Comparison of ENCODE assay signal across 23 cellular contexts in genomic region chr6:31035862-31036497, GRCh38. TPM values are rescaled to one million over a fixed set of nuclear protein-coding genes. Genes with fewer than 3 reads are reported as not detected.
"Had no signal": no experiment of that assay in that cellular context is flagged by ENCODE, and none has a peak within 500 bp of the region (broad histone marks: within the 10 kb centered on the region; RNA-seq: fewer than 3 reads in every experiment).

No MANE protein-coding gene starts in this region.

- H3K4me3 Mint-ChIP-seq: activated CD8-positive, alpha-beta T cell treated with anti-CD3 and anti-CD28 coated beads for 36 hours; activated naive CD8-positive, alpha-beta T cell treated with anti-CD3 and anti-CD28 coated beads for 36 hours; dendritic cell treated with granulocyte-macrophage colony-stimulating factor and Interleukin-4, amounts not matched to agents 40 ng/mL and 50 ng/mL, for 4 days; effector memory CD8-positive, alpha-beta T cell; nephron progenitor cell had no signal

- H3K4me1 ChIP-seq: ascending aorta, heart right ventricle had no signal

- H3K9me3 ChIP-seq: ascending aorta, heart right ventricle had no signal

- H3K27me3 ChIP-seq: ascending aorta had no signal

- H3K36me3 ChIP-seq: ascending aorta, heart right ventricle, WERI-Rb-1 had no signal

- H3K27ac Mint-ChIP-seq: activated CD8-positive, alpha-beta T cell treated with anti-CD3 and anti-CD28 coated beads for 36 hours; activated naive CD8-positive, alpha-beta T cell treated with anti-CD3 and anti-CD28 coated beads for 36 hours; activated T-cell treated with anti-CD3 and anti-CD28 coated beads, Interleukin-2, amount 50 U/mL, for 72 hours; dendritic cell treated with granulocyte-macrophage colony-stimulating factor and Interleukin-4, amounts not matched to agents 40 ng/mL and 50 ng/mL, for 4 days; effector memory CD8-positive, alpha-beta T cell; nephron progenitor cell had no signal

- H3K27ac ChIP-seq: ascending aorta, WERI-Rb-1 had no signal

- H3K4me1 Mint-ChIP-seq: activated naive CD8-positive, alpha-beta T cell treated with anti-CD3 and anti-CD28 coated beads for 36 hours had no signal

- H3K36me3 Mint-ChIP-seq: activated naive CD8-positive, alpha-beta T cell treated with anti-CD3 and anti-CD28 coated beads for 36 hours had no signal

- H3K27me3 Mint-ChIP-seq: activated naive CD8-positive, alpha-beta T cell treated with anti-CD3 and anti-CD28 coated beads for 36 hours had no signal

- ATAC-seq: activated CD8-positive, alpha-beta T cell treated with anti-CD3 and anti-CD28 coated beads for 36 hours; activated T-cell treated with anti-CD3 and anti-CD28 coated beads, Interleukin-2, amount 50 U/mL, for 72 hours; effector memory CD8-positive, alpha-beta T cell; left ventricle myocardium superior; stimulated activated naive CD8-positive, alpha-beta T cell treated with anti-CD3 and anti-CD28 coated beads, Interleukin-15, Interleukin-2, amounts not matched to agents 100 U/mL and 50 U/mL, for 24 hours had no signal

- H3K9me3 Mint-ChIP-seq: activated CD8-positive, alpha-beta T cell treated with anti-CD3 and anti-CD28 coated beads for 36 hours; activated naive CD8-positive, alpha-beta T cell treated with anti-CD3 and anti-CD28 coated beads for 36 hours; activated T-cell treated with anti-CD3 and anti-CD28 coated beads, Interleukin-2, amount 50 U/mL, for 72 hours; dendritic cell treated with granulocyte-macrophage colony-stimulating factor and Interleukin-4, amounts not matched to agents 40 ng/mL and 50 ng/mL, for 4 days; effector memory CD8-positive, alpha-beta T cell; nephron progenitor cell had no signal

- H3K4me3 ChIP-seq: ascending aorta, heart right ventricle had no signal

- DNase-seq: activated CD4-positive, alpha-beta T cell treated with anti-CD3 and anti-CD28 coated beads for 4 hours; activated CD8-positive, alpha-beta memory T cell treated with anti-CD3 and anti-CD28 coated beads, Interleukin-2, amount 50 U/mL, for 4 hours; activated CD8-positive, alpha-beta T cell treated with anti-CD3 and anti-CD28 coated beads for 36 hours; activated gamma-delta T cell treated with Interleukin-2 at 50 U/mL for 16 hours; activated naive CD8-positive, alpha-beta T cell treated with anti-CD3 and anti-CD28 coated beads for 36 hours; activated T-cell treated with anti-CD3 and anti-CD28 coated beads, Interleukin-2, amount 50 U/mL, for 72 hours; central memory CD4-positive, alpha-beta T cell; effector memory CD8-positive, alpha-beta T cell; foreskin melanocyte; heart right ventricle; left ventricle myocardium superior; nephron progenitor cell; stimulated activated CD4-positive, alpha-beta T cell treated with anti-CD3 and anti-CD28 coated beads, Interleukin-4, amount 100 ng/mL, for 1 hour; stimulated activated CD8-positive, alpha-beta memory T cell treated with anti-CD3 and anti-CD28 coated beads, Interleukin-4, amount 100 ng/mL, for 48 hours; stimulated activated naive CD8-positive, alpha-beta T cell treated with anti-CD3 and anti-CD28 coated beads, Interleukin-15, Interleukin-2, amounts not matched to agents 100 U/mL and 50 U/mL, for 24 hours; WERI-Rb-1 had no signal

RNA-seq across cellular contexts. Expression of gene MUC22, which starts 25.7 kb away (rescaled TPM):
- total RNA-seq: activated CD8-positive, alpha-beta T cell treated with anti-CD3 and anti-CD28 coated beads for 36 hours; activated naive CD8-positive, alpha-beta T cell treated with anti-CD3 and anti-CD28 coated beads for 36 hours; activated T-cell treated with anti-CD3 and anti-CD28 coated beads, Interleukin-2, amount 50 U/mL, for 72 hours; ascending aorta; kidney epithelial cell; mesenteric fat pad; osteoblast; temporal lobe; ureter had no signal

RNA-seq across cellular contexts. Expression of gene MUC21, which starts 52.5 kb away (rescaled TPM):
- total RNA-seq: activated CD8-positive, alpha-beta T cell treated with anti-CD3 and anti-CD28 coated beads for 36 hours; activated naive CD8-positive, alpha-beta T cell treated with anti-CD3 and anti-CD28 coated beads for 36 hours; activated T-cell treated with anti-CD3 and anti-CD28 coated beads, Interleukin-2, amount 50 U/mL, for 72 hours; ascending aorta; heart right ventricle; kidney epithelial cell; left ventricle myocardium superior; mesenteric fat pad; osteoblast; temporal lobe; ureter had no signal
